ENCODE assay signal across 9 cellular contexts in the genomic region with DNA sequence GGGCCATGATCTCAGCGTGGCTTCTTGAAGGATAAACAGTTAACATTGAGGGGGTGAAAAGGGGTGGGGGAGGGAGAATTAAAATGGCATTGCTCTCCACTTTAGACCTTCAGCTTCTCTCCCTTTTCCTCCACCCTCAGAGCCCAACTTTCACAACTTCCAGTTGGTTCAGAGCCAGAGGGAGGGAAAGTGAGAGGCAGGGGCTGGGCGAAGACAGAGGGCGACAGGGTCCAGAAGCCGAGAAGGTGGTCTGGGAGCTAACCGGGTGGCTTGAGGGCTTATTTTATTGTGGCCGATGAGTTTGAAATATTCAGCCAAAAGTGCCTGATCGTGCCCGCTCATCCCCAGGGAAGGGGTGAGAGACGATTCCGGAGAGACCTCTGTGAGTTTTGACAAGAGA. TPM values are rescaled to one million over a fixed set of nuclear protein-coding genes. Genes with fewer than 3 reads are reported as not detected.
DNase-seq lines count a peak whose midpoint lies in the region; ATAC-seq and TF ChIP-seq lines count a peak whose summit lies in the region.
"Had no signal": no experiment of that assay in that cellular context is flagged by ENCODE, and none has a peak within 500 bp of the region (broad histone marks: within the 10 kb centered on the region; RNA-seq: fewer than 3 reads in every experiment).

No MANE protein-coding gene starts in this region.

- H3K27ac ChIP-seq in PC-3 (ENCODE audit: low read length) = no peak overlapping the region
- peak overlapping the region; percentile 24 to 85 (median 70) for H3K27ac ChIP-seq in esophagus squamous epithelium

- no peak for TF ChIP-seq CTCF in BE2C (IDR thresholded peaks at IDR 0.05; ENCODE audit: low read depth, low read length)
- no peak for TF ChIP-seq CTCF in PC-3 (conservative IDR thresholded peaks at IDR 0.05; ENCODE audit: low read depth, low read length)
- TF ChIP-seq CTCF in esophagus squamous epithelium (IDR thresholded peaks at IDR 0.05) = no peak

- H3K9ac ChIP-seq in PC-3 (ENCODE audit: low read length) = peak overlapping the region; percentile 38

- H3K9me3 ChIP-seq in BE2C (peaks cover 3% of the 10 kb centered on the region; the same call in 1 of the 2 replicates), PC-3 (ENCODE audit: low read length) (no peaks in the 10 kb centered on the region), esophagus squamous epithelium (no peaks in the 10 kb centered on the region), neuron (ENCODE audit: low read length) (no peaks in the 10 kb centered on the region)

- no peak for TF ChIP-seq POLR2A in esophagus squamous epithelium (IDR thresholded peaks at IDR 0.05)

- BruUV-seq in PC-3 (replicated peaks; lab: Mats Ljungman, UMichigan) = no TSS peak

- H3K4me1 ChIP-seq in BE2C (no peaks in the 10 kb centered on the region), PC-3 (ENCODE audit: insufficient read depth, low read length) (0 out of 2 replicates have a peak, but pooled peaks cover 4% of the 10 kb centered on the region), esophagus squamous epithelium (peaks cover 19 to 61% (median 23%) of the 10 kb centered on the region in 3 donors), neuron (ENCODE audit: insufficient read depth, low read length) (peaks cover 27% of the 10 kb centered on the region)

- POLR2A ChIA-PET in PC-3 (lab: Charles Lee; ENCODE audit: unreplicated experiment) = interaction anchor here (0.6 to 0.9 kb wide), 4 partner anchors 13 to 468 kb away, joined by 3 to 6 read pairs (median 4); no protein-coding TSS in a partner anchor

- intact Hi-C loops in PC-3 (cut with micrococcal nuclease) (loop anchor here (2.0 to 10.0 kb wide), 7 partner anchors 22 to 518 kb away; no protein-coding TSS in a partner anchor), esophagus squamous epithelium (cut with DNase I) (no loop called here)

- H3K4me2 ChIP-seq in PC-3 (ENCODE audit: low read length) = peak overlapping the region; percentile 91

- H3K36me3 ChIP-seq in BE2C (no peaks in the 10 kb centered on the region), PC-3 (ENCODE audit: low read depth, low read length) (no peaks in the 10 kb centered on the region), esophagus squamous epithelium (peaks cover 0 to 21% (median 0%) of the 10 kb centered on the region in 3 donors), neuron (ENCODE audit: insufficient read depth, low read length) (no peaks in the 10 kb centered on the region)

- CTCF ChIA-PET in PC-3 (lab: Charles Lee) = interaction anchor here (0.8 kb wide), 1 partner anchor 10 kb away, joined by 3 read pairs; no protein-coding TSS in a partner anchor

- H3K4me3 ChIP-seq in BE2C (ENCODE audit: low read depth, low read length) = peak overlapping the region; percentile 67
- peak overlapping the region; percentile 91 for H3K4me3 ChIP-seq in PC-3 (ENCODE audit: low read length)
- H3K4me3 ChIP-seq in esophagus squamous epithelium = peak overlapping the region; percentile 48 to 73 (median 55)
- H3K4me3 ChIP-seq in neuron (ENCODE audit: low read length) = peak overlapping the region; percentile 46

- DNase-seq in BE2C = no peak
- peak; percentile 16 for DNase-seq in PC-3
- DNase-seq in esophagus squamous epithelium (lab: John Stamatoyannopoulos, UW) = no peak
- no peak for DNase-seq in NCI-H2171 treated with DMSO at 0.1 percent for 48 hours (lab: John Stamatoyannopoulos, UW)
- no peak for DNase-seq in activated CD8-positive, alpha-beta memory T cell treated with anti-CD3 and anti-CD28 coated beads, Interleukin-2, amount 50 U/mL, for 48 hours
- no peak for DNase-seq in medulla oblongata (ENCODE audit: extremely low spot score)
- DNase-seq: activated CD4-positive, CD25-positive, alpha-beta regulatory T cell had no signal

- peak overlapping the region; percentile 90 for H2AFZ ChIP-seq in PC-3 (ENCODE audit: low read length)
- H2AFZ ChIP-seq in neuron (ENCODE audit: low read depth, low read length) = peak overlapping the region; percentile 58

- no peaks in the 10 kb centered on the region for H3F3A ChIP-seq in PC-3 (ENCODE audit: low read length, unreplicated experiment)

- no peak for ATAC-seq in PC-3
- ATAC-seq in HG03378 (IDR thresholded peaks at IDR 0.05; ENCODE audit: unreplicated experiment) = no peak

- H4K20me1 ChIP-seq in PC-3 (ENCODE audit: low read length) = no peaks in the 10 kb centered on the region

- WGBS in esophagus squamous epithelium, 2 donors = 40 to 48% methylated on average over 9 to 10 of the region's 10 CpGs

- H3K9me2 ChIP-seq in PC-3 (replicated peaks; ENCODE audit: low read length) = no peaks in the 10 kb centered on the region

- peaks cover 27% of the 10 kb centered on the region for H3K79me2 ChIP-seq in PC-3 (ENCODE audit: low read length)

- H3K27me3 ChIP-seq in BE2C (peaks cover 90% of the 10 kb centered on the region), PC-3 (ENCODE audit: low read length) (no peaks in the 10 kb centered on the region), esophagus squamous epithelium (peaks cover 0 to 62% (median 0%) of the 10 kb centered on the region in 4 donors), neuron (ENCODE audit: insufficient read depth, low read length) (peaks cover 89% of the 10 kb centered on the region)

RNA-seq across cellular contexts. Expression of a gene that starts 4.1 kb away (rescaled TPM):
- polyA plus RNA-seq in BE2C (2012; ENCODE audit: insufficient read depth, insufficient read length, low read depth) = 0.51 TPM
- total RNA-seq in PC-3 (2014; rRNA removed) = 8.7 and 16.5 TPM in 2 replicates
- total RNA-seq in esophagus squamous epithelium = 10 to 100 TPM in 2 of 4 donors, 1 to 10 TPM in 2; 1.5 to 24.8 (median 6.9) TPM
